Comparison of ENCODE assay signal across 12 cellular contexts in the genomic region with DNA sequence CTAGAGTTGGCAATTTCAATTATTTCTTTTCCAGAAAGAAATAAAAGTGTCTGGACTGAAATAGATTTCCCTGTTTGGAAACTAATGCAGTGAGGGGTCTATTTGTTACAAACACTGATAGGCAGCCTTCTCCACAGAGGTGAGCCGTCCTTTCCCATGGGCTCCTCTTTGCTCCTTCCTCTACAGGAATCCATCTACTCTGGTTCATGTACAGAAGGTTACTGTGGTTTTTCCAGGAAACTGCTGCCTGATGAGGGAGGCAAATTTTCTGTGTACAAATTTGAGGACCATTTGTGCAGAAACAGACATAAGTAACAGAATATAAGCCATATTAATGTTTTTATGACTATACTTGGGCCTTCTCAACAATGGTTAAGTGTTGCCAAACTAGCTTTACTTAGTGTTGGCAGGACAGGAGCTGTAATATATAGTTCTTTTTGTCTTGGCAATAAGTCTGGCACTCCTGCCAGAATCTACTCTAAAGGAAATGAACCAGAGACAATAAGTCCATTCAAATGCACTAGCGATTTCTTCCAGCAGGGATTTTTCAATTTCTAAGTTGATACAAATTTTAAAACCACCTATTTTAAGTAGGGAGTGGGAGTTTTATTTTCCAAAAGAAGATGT.
DNase-seq lines count a peak whose midpoint lies in the region; ATAC-seq and TF ChIP-seq lines count a peak whose summit lies in the region.
"Had no signal": no experiment of that assay in that cellular context is flagged by ENCODE, and none has a peak within 500 bp of the region (broad histone marks: within the 10 kb centered on the region; RNA-seq: fewer than 3 reads in every experiment).

No MANE protein-coding gene starts in this region.

- POLR2A ChIA-PET in A673 (lab: Charles Lee; ENCODE audit: low non-redundant PET): interaction anchor here (0.6 kb wide), 1 partner anchor 140 kb away, joined by 3 read pairs; a partner anchor contains a TSS
- POLR2A ChIA-PET in HCT116 (lab: Charles Lee): no interaction called here

- ATAC-seq in HCT116 (no peak), GM21367 (IDR thresholded peaks at IDR 0.05; ENCODE audit: unreplicated experiment) (no peak), GM21737 (IDR thresholded peaks at IDR 0.05; ENCODE audit: unreplicated experiment) (no peak)

- RAD21 ChIA-PET in HCT116 (lab: Charles Lee; ENCODE audit: low non-redundant PET in 1 of 2, low total read pairs in 2 of 2, uncharacterized antibody in 2 of 2, unreplicated experiment in 2 of 2): no interaction called here

- no peak overlapping the region for H3K27ac ChIP-seq in A673 (ENCODE audit: low read depth, low read length, poor library complexity, severe bottlenecking)
- no peak overlapping the region for H3K27ac ChIP-seq in HCT116 (ENCODE audit: low read depth, low read length)
- H3K27ac ChIP-seq: lower lobe of right lung, spleen, upper lobe of right lung had no signal

- H3K4me1 ChIP-seq in A673 (ENCODE audit: insufficient read depth, low read length, poor library complexity, severe bottlenecking): peaks cover 25% of the 10 kb centered on the region
- peaks cover 0 to 3% of the 10 kb centered on the region in 2 experiments; a peak in 1 of 4 replicates for H3K4me1 ChIP-seq in HCT116 (ENCODE audit: control insufficient read depth in 1 of 2, insufficient read depth in 2 of 2, low read length in 2 of 2)
- H3K4me1 ChIP-seq: lower lobe of right lung, upper lobe of right lung had no signal

- H3K36me3 ChIP-seq in A673 (ENCODE audit: insufficient read depth, low read length, poor library complexity, severe bottlenecking) (no peaks in the 10 kb centered on the region), HCT116 (ENCODE audit: control insufficient read depth in 1 of 2, insufficient read depth in 2 of 2, low read length in 2 of 2) (no peaks in the 10 kb centered on the region)
- H3K36me3 ChIP-seq: lower lobe of right lung, spleen, upper lobe of right lung had no signal

- H4K20me1 ChIP-seq in HCT116 (ENCODE audit: insufficient read depth): no peaks in the 10 kb centered on the region

- intact Hi-C loops in A673 (cut with micrococcal nuclease; ENCODE audit: unreplicated experiment): loop anchor here (1.0 kb wide), 2 partner anchors 121 to 166 kb away; no protein-coding TSS in a partner anchor
- intact Hi-C loops in HCT116 (cut with micrococcal nuclease): loop anchor here (1.0 kb wide), 1 partner anchor 169 kb away; no protein-coding TSS in a partner anchor

- no peaks in the 10 kb centered on the region for H3K9me2 ChIP-seq in HCT116 (ENCODE audit: insufficient read depth)

- H3K4me3 ChIP-seq in A673 (ENCODE audit: low read depth, low read length, poor library complexity, severe bottlenecking) (no peak overlapping the region), HCT116 (replicated peaks in 1 of 2; ENCODE audit: low read depth in 1 of 2, low read length in 2 of 2) (no peak overlapping the region)
- H3K4me3 ChIP-seq: GM12878, lower lobe of right lung, spleen, upper lobe of right lung had no signal

- DNase-seq in A673 (ENCODE audit: low spot score) (peak; percentile 58), HCT116 (ENCODE audit: low read depth, low spot score) (no peak), NCI-H2196 (lab: John Stamatoyannopoulos, UW; ENCODE audit: unreplicated experiment) (peak; percentile 58), astrocyte of the hippocampus (ENCODE audit: low read depth, low spot score) (peak; percentile 11), NCI-H1694 (lab: John Stamatoyannopoulos, UW) (no peak), NCI-H1048 (lab: John Stamatoyannopoulos, UW) (no peak)
- DNase-seq: spleen had no signal

- no peak for TF ChIP-seq RAD21 in HCT116 (IDR thresholded peaks at IDR 0.05; ENCODE audit: low read depth)

- H3K79me2 ChIP-seq in HCT116 (ENCODE audit: insufficient read depth, low read length): no peaks in the 10 kb centered on the region

- TF ChIP-seq CTCF in A673 (conservative IDR thresholded peaks at IDR 0.05; ENCODE audit: low read depth, low read length): no peak
- TF ChIP-seq CTCF in HCT116 (IDR thresholded peaks at IDR 0.05 in 2 of 3, conservative IDR thresholded peaks at IDR 0.05 in 1 of 3; ENCODE audit: borderline replicate concordance in 1 of 3, insufficient read depth in 1 of 3, low read depth in 2 of 3, low read length in 2 of 3): no peak

- peak overlapping the region; percentile 93 for H2AFZ ChIP-seq in HCT116 (ENCODE audit: low read depth, low read length, poor library complexity, severe bottlenecking)

- TF ChIP-seq POLR2A in HCT116 (IDR thresholded peaks at IDR 0.05; ENCODE audit: borderline replicate concordance, extremely low read depth, insufficient read depth, insufficient read length): no peak

- no peaks in the 10 kb centered on the region for H3K9me3 ChIP-seq in A673 (ENCODE audit: low read depth, low read length, poor library complexity, severe bottlenecking)
- H3K9me3 ChIP-seq in HCT116 (ENCODE audit: control insufficient read depth in 1 of 2, insufficient read depth in 1 of 2, low read depth in 1 of 2, low read length in 2 of 2): no peaks in the 10 kb centered on the region
- H3K9me3 ChIP-seq: lower lobe of right lung, upper lobe of right lung had no signal

- H3K27me3 ChIP-seq in A673 (replicated peaks; ENCODE audit: insufficient read depth, low read depth, low read length, poor library complexity): no peaks in the 10 kb centered on the region
- no peaks in the 10 kb centered on the region for H3K27me3 ChIP-seq in HCT116 (ENCODE audit: insufficient read depth, low read length)

- BruUV-seq in A673 (replicated peaks; lab: Mats Ljungman, UMichigan) (no TSS peak), HCT116 (replicated peaks; lab: Mats Ljungman, UMichigan) (no TSS peak)

- no peak overlapping the region for H3K9ac ChIP-seq in HCT116 (ENCODE audit: low read length)

- no peak overlapping the region for H3K4me2 ChIP-seq in HCT116 (ENCODE audit: low read length)

- CTCF ChIA-PET in A673 (lab: Charles Lee): no interaction called here
- CTCF ChIA-PET in HCT116 (lab: Charles Lee): interaction anchor here (1.6 kb wide), 1 partner anchor 304 kb away, joined by 4 read pairs; no protein-coding TSS in a partner anchor

TF ChIP-seq in HCT116, 20 proteins besides CTCF, POLR2A, EP300 and RAD21:
- TF ChIP-seq SP1 (IDR thresholded peaks at IDR 0.05; ENCODE audit: low read depth) (no peak), ELF1 (IDR thresholded peaks at IDR 0.05; ENCODE audit: borderline replicate concordance, low read depth) (no peak), SIN3A (IDR thresholded peaks at IDR 0.05; ENCODE audit: low read depth) (0 out of 2 replicates have a peak, but pooled peaks have one; percentile 24), EGR1 (IDR thresholded peaks at IDR 0.05; ENCODE audit: low read depth) (no peak), JUND (IDR thresholded peaks at IDR 0.05) (no peak)
- TF ChIP-seq, protein P1, sequence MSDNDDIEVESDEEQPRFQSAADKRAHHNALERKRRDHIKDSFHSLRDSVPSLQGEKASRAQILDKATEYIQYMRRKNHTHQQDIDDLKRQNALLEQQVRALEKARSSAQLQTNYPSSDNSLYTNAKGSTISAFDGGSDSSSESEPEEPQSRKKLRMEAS (IDR thresholded peaks at IDR 0.05): peak; percentile 1; the same call in 1 of the 2 replicates

Comparison
In these comparisons a context has a peak if more than half of its experiments do, and no peak if none do; other contexts are left out.
1. DNase-seq: peak in A673 (single experiment), NCI-H2196 (single experiment) and astrocyte of the hippocampus (single experiment); none in HCT116 (single experiment), NCI-H1694 (single experiment) and NCI-H1048 (single experiment).